In the genomic region with DNA sequence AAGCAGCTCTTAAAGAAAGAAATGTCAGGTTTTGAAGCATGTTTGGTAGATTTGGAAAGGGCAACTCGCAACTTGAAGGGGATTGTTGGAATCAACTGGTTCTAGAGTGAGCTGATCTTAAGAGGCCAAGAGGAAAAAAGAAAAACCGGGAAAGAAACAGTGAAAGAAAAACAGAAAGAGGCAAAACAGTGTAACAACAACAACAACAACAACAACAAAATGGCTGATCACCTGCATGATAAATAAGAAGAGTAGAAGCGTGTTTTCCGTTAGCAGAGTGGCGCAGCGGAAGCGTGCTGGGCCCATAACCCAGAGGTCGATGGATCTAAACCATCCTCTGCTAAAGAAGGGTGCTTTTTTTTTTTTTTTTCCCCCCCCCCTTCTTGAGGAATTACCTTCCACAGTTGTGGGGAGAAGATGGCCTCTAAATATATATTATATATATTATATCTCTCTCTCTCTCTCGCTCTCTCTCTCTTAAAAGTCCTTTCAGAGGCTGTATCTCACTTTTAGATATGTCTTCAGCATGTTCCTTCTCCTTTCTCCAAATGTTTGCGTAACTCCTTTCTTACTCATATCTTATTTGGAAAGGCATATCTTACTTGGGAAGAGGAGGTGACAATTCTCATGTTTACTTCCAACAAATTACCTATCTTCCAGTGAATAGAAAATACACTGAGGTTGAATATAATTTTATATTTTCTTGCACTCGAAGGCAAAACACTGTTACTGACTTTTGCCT, we compare ENCODE assay signal across 1 cellular context.
TF ChIP-seq lines count a peak whose summit lies in the region.

No MANE protein-coding gene starts in this region.

TF ChIP-seq in K562, 482 proteins besides CTCF, POLR2A, EP300 and RAD21 (continued from another document and continues in another):
- TF ChIP-seq, protein P1, sequence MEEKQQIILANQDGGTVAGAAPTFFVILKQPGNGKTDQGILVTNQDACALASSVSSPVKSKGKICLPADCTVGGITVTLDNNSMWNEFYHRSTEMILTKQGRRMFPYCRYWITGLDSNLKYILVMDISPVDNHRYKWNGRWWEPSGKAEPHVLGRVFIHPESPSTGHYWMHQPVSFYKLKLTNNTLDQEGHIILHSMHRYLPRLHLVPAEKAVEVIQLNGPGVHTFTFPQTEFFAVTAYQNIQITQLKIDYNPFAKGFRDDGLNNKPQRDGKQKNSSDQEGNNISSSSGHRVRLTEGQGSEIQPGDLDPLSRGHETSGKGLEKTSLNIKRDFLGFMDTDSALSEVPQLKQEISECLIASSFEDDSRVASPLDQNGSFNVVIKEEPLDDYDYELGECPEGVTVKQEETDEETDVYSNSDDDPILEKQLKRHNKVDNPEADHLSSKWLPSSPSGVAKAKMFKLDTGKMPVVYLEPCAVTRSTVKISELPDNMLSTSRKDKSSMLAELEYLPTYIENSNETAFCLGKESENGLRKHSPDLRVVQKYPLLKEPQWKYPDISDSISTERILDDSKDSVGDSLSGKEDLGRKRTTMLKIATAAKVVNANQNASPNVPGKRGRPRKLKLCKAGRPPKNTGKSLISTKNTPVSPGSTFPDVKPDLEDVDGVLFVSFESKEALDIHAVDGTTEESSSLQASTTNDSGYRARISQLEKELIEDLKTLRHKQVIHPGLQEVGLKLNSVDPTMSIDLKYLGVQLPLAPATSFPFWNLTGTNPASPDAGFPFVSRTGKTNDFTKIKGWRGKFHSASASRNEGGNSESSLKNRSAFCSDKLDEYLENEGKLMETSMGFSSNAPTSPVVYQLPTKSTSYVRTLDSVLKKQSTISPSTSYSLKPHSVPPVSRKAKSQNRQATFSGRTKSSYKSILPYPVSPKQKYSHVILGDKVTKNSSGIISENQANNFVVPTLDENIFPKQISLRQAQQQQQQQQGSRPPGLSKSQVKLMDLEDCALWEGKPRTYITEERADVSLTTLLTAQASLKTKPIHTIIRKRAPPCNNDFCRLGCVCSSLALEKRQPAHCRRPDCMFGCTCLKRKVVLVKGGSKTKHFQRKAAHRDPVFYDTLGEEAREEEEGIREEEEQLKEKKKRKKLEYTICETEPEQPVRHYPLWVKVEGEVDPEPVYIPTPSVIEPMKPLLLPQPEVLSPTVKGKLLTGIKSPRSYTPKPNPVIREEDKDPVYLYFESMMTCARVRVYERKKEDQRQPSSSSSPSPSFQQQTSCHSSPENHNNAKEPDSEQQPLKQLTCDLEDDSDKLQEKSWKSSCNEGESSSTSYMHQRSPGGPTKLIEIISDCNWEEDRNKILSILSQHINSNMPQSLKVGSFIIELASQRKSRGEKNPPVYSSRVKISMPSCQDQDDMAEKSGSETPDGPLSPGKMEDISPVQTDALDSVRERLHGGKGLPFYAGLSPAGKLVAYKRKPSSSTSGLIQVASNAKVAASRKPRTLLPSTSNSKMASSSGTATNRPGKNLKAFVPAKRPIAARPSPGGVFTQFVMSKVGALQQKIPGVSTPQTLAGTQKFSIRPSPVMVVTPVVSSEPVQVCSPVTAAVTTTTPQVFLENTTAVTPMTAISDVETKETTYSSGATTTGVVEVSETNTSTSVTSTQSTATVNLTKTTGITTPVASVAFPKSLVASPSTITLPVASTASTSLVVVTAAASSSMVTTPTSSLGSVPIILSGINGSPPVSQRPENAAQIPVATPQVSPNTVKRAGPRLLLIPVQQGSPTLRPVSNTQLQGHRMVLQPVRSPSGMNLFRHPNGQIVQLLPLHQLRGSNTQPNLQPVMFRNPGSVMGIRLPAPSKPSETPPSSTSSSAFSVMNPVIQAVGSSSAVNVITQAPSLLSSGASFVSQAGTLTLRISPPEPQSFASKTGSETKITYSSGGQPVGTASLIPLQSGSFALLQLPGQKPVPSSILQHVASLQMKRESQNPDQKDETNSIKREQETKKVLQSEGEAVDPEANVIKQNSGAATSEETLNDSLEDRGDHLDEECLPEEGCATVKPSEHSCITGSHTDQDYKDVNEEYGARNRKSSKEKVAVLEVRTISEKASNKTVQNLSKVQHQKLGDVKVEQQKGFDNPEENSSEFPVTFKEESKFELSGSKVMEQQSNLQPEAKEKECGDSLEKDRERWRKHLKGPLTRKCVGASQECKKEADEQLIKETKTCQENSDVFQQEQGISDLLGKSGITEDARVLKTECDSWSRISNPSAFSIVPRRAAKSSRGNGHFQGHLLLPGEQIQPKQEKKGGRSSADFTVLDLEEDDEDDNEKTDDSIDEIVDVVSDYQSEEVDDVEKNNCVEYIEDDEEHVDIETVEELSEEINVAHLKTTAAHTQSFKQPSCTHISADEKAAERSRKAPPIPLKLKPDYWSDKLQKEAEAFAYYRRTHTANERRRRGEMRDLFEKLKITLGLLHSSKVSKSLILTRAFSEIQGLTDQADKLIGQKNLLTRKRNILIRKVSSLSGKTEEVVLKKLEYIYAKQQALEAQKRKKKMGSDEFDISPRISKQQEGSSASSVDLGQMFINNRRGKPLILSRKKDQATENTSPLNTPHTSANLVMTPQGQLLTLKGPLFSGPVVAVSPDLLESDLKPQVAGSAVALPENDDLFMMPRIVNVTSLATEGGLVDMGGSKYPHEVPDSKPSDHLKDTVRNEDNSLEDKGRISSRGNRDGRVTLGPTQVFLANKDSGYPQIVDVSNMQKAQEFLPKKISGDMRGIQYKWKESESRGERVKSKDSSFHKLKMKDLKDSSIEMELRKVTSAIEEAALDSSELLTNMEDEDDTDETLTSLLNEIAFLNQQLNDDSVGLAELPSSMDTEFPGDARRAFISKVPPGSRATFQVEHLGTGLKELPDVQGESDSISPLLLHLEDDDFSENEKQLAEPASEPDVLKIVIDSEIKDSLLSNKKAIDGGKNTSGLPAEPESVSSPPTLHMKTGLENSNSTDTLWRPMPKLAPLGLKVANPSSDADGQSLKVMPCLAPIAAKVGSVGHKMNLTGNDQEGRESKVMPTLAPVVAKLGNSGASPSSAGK (IDR thresholded peaks at IDR 0.05), result peak; percentile 45; the same call in 1 of the 2 replicates
- peak; percentile 89 for TF ChIP-seq ELF4 (CRISPR knock-in tag; IDR thresholded peaks at IDR 0.05)
- peak; percentile 78 for TF ChIP-seq CXXC5 (CRISPR knock-in tag; IDR thresholded peaks at IDR 0.05)
- TF ChIP-seq ZNF3 (CRISPR knock-in tag; IDR thresholded peaks at IDR 0.05), result no peak
- no peak; the same call in 1 of the 2 replicates for TF ChIP-seq HOXB6 (CRISPR knock-in tag; IDR thresholded peaks at IDR 0.05; ENCODE audit: borderline replicate concordance)
- no peak for TF ChIP-seq ZNF695 (CRISPR knock-in tag; IDR thresholded peaks at IDR 0.05)
- no peak for TF ChIP-seq PRPF4 (IDR thresholded peaks at IDR 0.05; ENCODE audit: insufficient read depth, low read depth, low read length, poor library complexity, severe bottlenecking)
- peak; percentile 52 for TF ChIP-seq EP400 (IDR thresholded peaks at IDR 0.05)
- TF ChIP-seq NFIC (IDR thresholded peaks at IDR 0.05), result peak; percentile 67
- TF ChIP-seq, protein P2, sequence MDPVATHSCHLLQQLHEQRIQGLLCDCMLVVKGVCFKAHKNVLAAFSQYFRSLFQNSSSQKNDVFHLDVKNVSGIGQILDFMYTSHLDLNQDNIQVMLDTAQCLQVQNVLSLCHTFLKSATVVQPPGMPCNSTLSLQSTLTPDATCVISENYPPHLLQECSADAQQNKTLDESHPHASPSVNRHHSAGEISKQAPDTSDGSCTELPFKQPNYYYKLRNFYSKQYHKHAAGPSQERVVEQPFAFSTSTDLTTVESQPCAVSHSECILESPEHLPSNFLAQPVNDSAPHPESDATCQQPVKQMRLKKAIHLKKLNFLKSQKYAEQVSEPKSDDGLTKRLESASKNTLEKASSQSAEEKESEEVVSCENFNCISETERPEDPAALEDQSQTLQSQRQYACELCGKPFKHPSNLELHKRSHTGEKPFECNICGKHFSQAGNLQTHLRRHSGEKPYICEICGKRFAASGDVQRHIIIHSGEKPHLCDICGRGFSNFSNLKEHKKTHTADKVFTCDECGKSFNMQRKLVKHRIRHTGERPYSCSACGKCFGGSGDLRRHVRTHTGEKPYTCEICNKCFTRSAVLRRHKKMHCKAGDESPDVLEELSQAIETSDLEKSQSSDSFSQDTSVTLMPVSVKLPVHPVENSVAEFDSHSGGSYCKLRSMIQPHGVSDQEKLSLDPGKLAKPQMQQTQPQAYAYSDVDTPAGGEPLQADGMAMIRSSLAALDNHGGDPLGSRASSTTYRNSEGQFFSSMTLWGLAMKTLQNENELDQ (CRISPR knock-in tag; IDR thresholded peaks at IDR 0.05; ENCODE audit: borderline replicate concordance), result no peak
- TF ChIP-seq, protein P3, sequence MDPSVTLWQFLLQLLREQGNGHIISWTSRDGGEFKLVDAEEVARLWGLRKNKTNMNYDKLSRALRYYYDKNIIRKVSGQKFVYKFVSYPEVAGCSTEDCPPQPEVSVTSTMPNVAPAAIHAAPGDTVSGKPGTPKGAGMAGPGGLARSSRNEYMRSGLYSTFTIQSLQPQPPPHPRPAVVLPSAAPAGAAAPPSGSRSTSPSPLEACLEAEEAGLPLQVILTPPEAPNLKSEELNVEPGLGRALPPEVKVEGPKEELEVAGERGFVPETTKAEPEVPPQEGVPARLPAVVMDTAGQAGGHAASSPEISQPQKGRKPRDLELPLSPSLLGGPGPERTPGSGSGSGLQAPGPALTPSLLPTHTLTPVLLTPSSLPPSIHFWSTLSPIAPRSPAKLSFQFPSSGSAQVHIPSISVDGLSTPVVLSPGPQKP (CRISPR knock-in tag; IDR thresholded peaks at IDR 0.05), result no peak
- peak; percentile 88 for TF ChIP-seq MTA1 (IDR thresholded peaks at IDR 0.05; ENCODE audit: borderline replicate concordance)
- TF ChIP-seq SMAD3 (CRISPR knock-in tag; conservative IDR thresholded peaks at IDR 0.05), result 0 out of 2 replicates have a peak, but pooled peaks have one; percentile 47
- TF ChIP-seq, protein P4, sequence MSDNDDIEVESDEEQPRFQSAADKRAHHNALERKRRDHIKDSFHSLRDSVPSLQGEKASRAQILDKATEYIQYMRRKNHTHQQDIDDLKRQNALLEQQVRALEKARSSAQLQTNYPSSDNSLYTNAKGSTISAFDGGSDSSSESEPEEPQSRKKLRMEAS (CRISPR knock-in tag; IDR thresholded peaks at IDR 0.05), result peak; percentile 57; the same call in 1 of the 2 replicates
- TF ChIP-seq, protein P5, sequence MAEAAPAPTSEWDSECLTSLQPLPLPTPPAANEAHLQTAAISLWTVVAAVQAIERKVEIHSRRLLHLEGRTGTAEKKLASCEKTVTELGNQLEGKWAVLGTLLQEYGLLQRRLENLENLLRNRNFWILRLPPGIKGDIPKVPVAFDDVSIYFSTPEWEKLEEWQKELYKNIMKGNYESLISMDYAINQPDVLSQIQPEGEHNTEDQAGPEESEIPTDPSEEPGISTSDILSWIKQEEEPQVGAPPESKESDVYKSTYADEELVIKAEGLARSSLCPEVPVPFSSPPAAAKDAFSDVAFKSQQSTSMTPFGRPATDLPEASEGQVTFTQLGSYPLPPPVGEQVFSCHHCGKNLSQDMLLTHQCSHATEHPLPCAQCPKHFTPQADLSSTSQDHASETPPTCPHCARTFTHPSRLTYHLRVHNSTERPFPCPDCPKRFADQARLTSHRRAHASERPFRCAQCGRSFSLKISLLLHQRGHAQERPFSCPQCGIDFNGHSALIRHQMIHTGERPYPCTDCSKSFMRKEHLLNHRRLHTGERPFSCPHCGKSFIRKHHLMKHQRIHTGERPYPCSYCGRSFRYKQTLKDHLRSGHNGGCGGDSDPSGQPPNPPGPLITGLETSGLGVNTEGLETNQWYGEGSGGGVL (CRISPR knock-in tag; IDR thresholded peaks at IDR 0.05), result no peak
- TF ChIP-seq TAF9B (IDR thresholded peaks at IDR 0.05; ENCODE audit: partially characterized antibody), result peak; percentile 10
- no peak for TF ChIP-seq CHD4 (IDR thresholded peaks at IDR 0.05; ENCODE audit: insufficient read depth, insufficient replicate concordance, low read depth, low read length, poor library complexity, severe bottlenecking)
- TF ChIP-seq HNRNPLL (IDR thresholded peaks at IDR 0.05; ENCODE audit: low read depth, low read length, poor library complexity, severe bottlenecking), result peak; percentile 81
- TF ChIP-seq TEAD1 (CRISPR knock-in tag; IDR thresholded peaks at IDR 0.05), result no peak
- TF ChIP-seq KDM1A (IDR thresholded peaks at IDR 0.05), result no peak
- no peak; the same call in 1 of the 2 replicates for TF ChIP-seq ZNF24 (IDR thresholded peaks at IDR 0.05)
- peak; percentile 28; the same call in 1 of the 2 replicates for TF ChIP-seq FOXM1 (IDR thresholded peaks at IDR 0.05; ENCODE audit: low read depth)
- no peak for TF ChIP-seq FOXM1 (CRISPR knock-in tag; IDR thresholded peaks at IDR 0.05; ENCODE audit: low read depth)
- TF ChIP-seq ETV1 (tag; conservative IDR thresholded peaks at IDR 0.05; ENCODE audit: low read depth), result peak; percentile 85
- peak; percentile 52 for TF ChIP-seq DPF2 (IDR thresholded peaks at IDR 0.05)
- TF ChIP-seq MAFG (tag; conservative IDR thresholded peaks at IDR 0.05), result no peak
- peak; percentile 65 for TF ChIP-seq CREM (IDR thresholded peaks at IDR 0.05; ENCODE audit: low read depth)
- TF ChIP-seq POLR2H (tag; IDR thresholded peaks at IDR 0.05; ENCODE audit: low read depth), result peak; percentile 99
- TF ChIP-seq, protein P6, sequence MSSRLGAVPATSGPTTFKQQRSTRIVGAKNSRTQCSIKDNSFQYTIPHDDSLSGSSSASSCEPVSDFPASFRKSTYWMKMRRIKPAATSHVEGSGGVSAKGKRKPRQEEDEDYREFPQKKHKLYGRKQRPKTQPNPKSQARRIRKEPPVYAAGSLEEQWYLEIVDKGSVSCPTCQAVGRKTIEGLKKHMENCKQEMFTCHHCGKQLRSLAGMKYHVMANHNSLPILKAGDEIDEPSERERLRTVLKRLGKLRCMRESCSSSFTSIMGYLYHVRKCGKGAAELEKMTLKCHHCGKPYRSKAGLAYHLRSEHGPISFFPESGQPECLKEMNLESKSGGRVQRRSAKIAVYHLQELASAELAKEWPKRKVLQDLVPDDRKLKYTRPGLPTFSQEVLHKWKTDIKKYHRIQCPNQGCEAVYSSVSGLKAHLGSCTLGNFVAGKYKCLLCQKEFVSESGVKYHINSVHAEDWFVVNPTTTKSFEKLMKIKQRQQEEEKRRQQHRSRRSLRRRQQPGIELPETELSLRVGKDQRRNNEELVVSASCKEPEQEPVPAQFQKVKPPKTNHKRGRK (tag; IDR thresholded peaks at IDR 0.05), result peak; percentile 60
- no peak for TF ChIP-seq RBM15 (IDR thresholded peaks at IDR 0.05; ENCODE audit: insufficient read depth, low read length)
- peak; percentile 53 for TF ChIP-seq LEF1 (IDR thresholded peaks at IDR 0.05)
- no peak for TF ChIP-seq HNRNPUL1 (IDR thresholded peaks at IDR 0.05; ENCODE audit: low read length)
- TF ChIP-seq, protein P7, sequence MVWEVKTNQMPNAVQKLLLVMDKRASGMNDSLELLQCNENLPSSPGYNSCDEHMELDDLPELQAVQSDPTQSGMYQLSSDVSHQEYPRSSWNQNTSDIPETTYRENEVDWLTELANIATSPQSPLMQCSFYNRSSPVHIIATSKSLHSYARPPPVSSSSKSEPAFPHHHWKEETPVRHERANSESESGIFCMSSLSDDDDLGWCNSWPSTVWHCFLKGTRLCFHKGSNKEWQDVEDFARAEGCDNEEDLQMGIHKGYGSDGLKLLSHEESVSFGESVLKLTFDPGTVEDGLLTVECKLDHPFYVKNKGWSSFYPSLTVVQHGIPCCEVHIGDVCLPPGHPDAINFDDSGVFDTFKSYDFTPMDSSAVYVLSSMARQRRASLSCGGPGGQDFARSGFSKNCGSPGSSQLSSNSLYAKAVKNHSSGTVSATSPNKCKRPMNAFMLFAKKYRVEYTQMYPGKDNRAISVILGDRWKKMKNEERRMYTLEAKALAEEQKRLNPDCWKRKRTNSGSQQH (CRISPR knock-in tag; IDR thresholded peaks at IDR 0.05), result peak; percentile 71
- TF ChIP-seq ZNF583 (CRISPR knock-in tag; IDR thresholded peaks at IDR 0.05), result no peak
- TF ChIP-seq, protein P8, sequence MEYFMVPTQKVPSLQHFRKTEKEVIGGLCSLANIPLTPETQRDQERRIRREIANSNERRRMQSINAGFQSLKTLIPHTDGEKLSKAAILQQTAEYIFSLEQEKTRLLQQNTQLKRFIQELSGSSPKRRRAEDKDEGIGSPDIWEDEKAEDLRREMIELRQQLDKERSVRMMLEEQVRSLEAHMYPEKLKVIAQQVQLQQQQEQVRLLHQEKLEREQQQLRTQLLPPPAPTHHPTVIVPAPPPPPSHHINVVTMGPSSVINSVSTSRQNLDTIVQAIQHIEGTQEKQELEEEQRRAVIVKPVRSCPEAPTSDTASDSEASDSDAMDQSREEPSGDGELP (CRISPR knock-in tag; IDR thresholded peaks at IDR 0.05; ENCODE audit: borderline replicate concordance), result no peak
- TF ChIP-seq ZNF589 (CRISPR knock-in tag; IDR thresholded peaks at IDR 0.05; ENCODE audit: low read depth), result peak; percentile 12; the same call in 1 of the 2 replicates
- no peak for TF ChIP-seq ZNF444 (CRISPR knock-in tag; IDR thresholded peaks at IDR 0.05)
